1 cellular context compared by ENCODE assay signal in genomic region chr20:1817577-1818211, GRCh38.
TF ChIP-seq lines count a peak whose summit lies in the region.

No MANE protein-coding gene starts in this region.

TF ChIP-seq in GM23338, 12 proteins besides CTCF, POLR2A, EP300 and RAD21 (continued from another document):
- TF ChIP-seq ZNF462 (CRISPR knock-in tag; IDR thresholded peaks at IDR 0.05) (no peak), CREB1 (CRISPR knock-in tag; IDR thresholded peaks at IDR 0.05; ENCODE audit: low read depth) (no peak), STAT1 (IDR thresholded peaks at IDR 0.05; ENCODE audit: unreplicated experiment) (no peak), NANOG (IDR thresholded peaks at IDR 0.05; ENCODE audit: borderline replicate concordance) (no peak), POLR2AphosphoS5 (IDR thresholded peaks at IDR 0.05; ENCODE audit: low read depth) (no peak), REST (IDR thresholded peaks at IDR 0.05; ENCODE audit: unreplicated experiment) (no peak), ETS1 (IDR thresholded peaks at IDR 0.05) (no peak), EZH2 (IDR thresholded peaks at IDR 0.05; ENCODE audit: low read depth, unreplicated experiment) (no peak), ZNF331 (CRISPR knock-in tag; IDR thresholded peaks at IDR 0.05; ENCODE audit: low read depth) (no peak)
